ENCODE assay signal across 15 cellular contexts in the genomic region with DNA sequence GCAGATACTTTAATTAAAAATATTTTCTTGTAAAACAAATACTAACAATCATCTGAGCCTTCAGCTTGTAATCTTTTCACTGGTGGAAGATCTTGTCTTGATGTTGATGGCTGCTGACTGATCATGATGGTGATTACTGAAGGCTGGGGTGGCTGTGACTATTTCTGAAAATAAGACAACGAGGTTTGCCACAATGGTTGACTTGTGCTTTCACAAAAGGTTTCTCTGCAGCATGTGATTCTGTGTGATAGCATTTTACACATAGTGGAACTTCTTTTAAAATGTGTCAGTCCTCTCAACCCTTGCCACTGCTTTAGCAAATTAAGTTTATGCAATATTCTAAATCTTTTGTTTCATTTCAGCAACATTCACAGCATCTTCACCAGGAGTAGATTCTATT.
DNase-seq lines count a peak whose midpoint lies in the region; ATAC-seq and TF ChIP-seq lines count a peak whose summit lies in the region.
"Had no signal": no experiment of that assay in that cellular context is flagged by ENCODE, and none has a peak within 500 bp of the region (broad histone marks: within the 10 kb centered on the region; RNA-seq: fewer than 3 reads in every experiment).

No MANE protein-coding gene starts in this region.

- H3K36me3 Mint-ChIP-seq in activated CD8-positive, alpha-beta T cell treated with anti-CD3 and anti-CD28 coated beads for 36 hours (ENCODE audit: low read depth), result no peaks in the 10 kb centered on the region
- H3K36me3 Mint-ChIP-seq in activated CD8-positive, alpha-beta T cell treated with anti-CD3 and anti-CD28 coated beads, Interleukin-2, amount 10 ng/mL, durations not matched to agents 7 days and 5 days (ENCODE audit: low read depth), result no peaks in the 10 kb centered on the region
- no peaks in the 10 kb centered on the region for H3K36me3 Mint-ChIP-seq in activated CD8-positive, alpha-beta memory T cell treated with anti-CD3 and anti-CD28 coated beads, Interleukin-2, amount 10 ng/mL, durations not matched to agents 7 days and 5 days
- H3K36me3 Mint-ChIP-seq: IgD-negative memory B cell had no signal

- POLR2A ChIA-PET in activated CD8-positive, alpha-beta T cell treated with anti-CD3 and anti-CD28 coated beads for 36 hours (lab: Charles Lee), result no interaction called here
- POLR2A ChIA-PET in activated CD8-positive, alpha-beta T cell treated with anti-CD3 and anti-CD28 coated beads, Interleukin-2, amount 10 ng/mL, durations not matched to agents 7 days and 5 days (lab: Charles Lee), result no interaction called here

- no peaks in the 10 kb centered on the region for H3K4me1 Mint-ChIP-seq in activated CD8-positive, alpha-beta T cell treated with anti-CD3 and anti-CD28 coated beads for 36 hours (ENCODE audit: low read depth)
- H3K4me1 Mint-ChIP-seq in activated CD8-positive, alpha-beta T cell treated with anti-CD3 and anti-CD28 coated beads, Interleukin-2, amount 10 ng/mL, durations not matched to agents 7 days and 5 days (ENCODE audit: low read depth), result no peaks in the 10 kb centered on the region
- no peaks in the 10 kb centered on the region for H3K4me1 Mint-ChIP-seq in activated CD8-positive, alpha-beta memory T cell treated with anti-CD3 and anti-CD28 coated beads, Interleukin-2, amount 10 ng/mL, durations not matched to agents 7 days and 5 days
- H3K4me1 Mint-ChIP-seq: IgD-negative memory B cell had no signal

- no peak for DNase-seq in activated CD8-positive, alpha-beta T cell treated with anti-CD3 and anti-CD28 coated beads for 36 hours
- DNase-seq in activated CD8-positive, alpha-beta T cell treated with anti-CD3 and anti-CD28 coated beads, Interleukin-2, amount 10 ng/mL, durations not matched to agents 7 days and 5 days, result no peak
- peak; percentile 13 for DNase-seq in M059J (ENCODE audit: low read depth)
- peak; percentile 18 for DNase-seq in foreskin melanocyte
- DNase-seq in activated CD8-positive, alpha-beta memory T cell treated with anti-CD3 and anti-CD28 coated beads, Interleukin-2, amount 10 ng/mL, durations not matched to agents 7 days and 5 days, result no peak
- DNase-seq in left colon, result no peak
- DNase-seq: AML-193; Caco-2; CD4-positive, alpha-beta T cell; GM23248; HFFc6 had no signal

- H3K4me3 Mint-ChIP-seq in activated CD8-positive, alpha-beta T cell treated with anti-CD3 and anti-CD28 coated beads for 36 hours, result no peak overlapping the region
- no peak overlapping the region for H3K4me3 Mint-ChIP-seq in activated CD8-positive, alpha-beta T cell treated with anti-CD3 and anti-CD28 coated beads, Interleukin-2, amount 10 ng/mL, durations not matched to agents 7 days and 5 days
- no peak overlapping the region for H3K4me3 Mint-ChIP-seq in activated CD8-positive, alpha-beta memory T cell treated with anti-CD3 and anti-CD28 coated beads, Interleukin-2, amount 10 ng/mL, durations not matched to agents 7 days and 5 days
- H3K4me3 Mint-ChIP-seq: CD4-positive, alpha-beta T cell; HFFc6; IgD-negative memory B cell had no signal

- H3K9me3 Mint-ChIP-seq in activated CD8-positive, alpha-beta T cell treated with anti-CD3 and anti-CD28 coated beads for 36 hours, result peaks cover 8% of the 10 kb centered on the region
- H3K9me3 Mint-ChIP-seq in activated CD8-positive, alpha-beta T cell treated with anti-CD3 and anti-CD28 coated beads, Interleukin-2, amount 10 ng/mL, durations not matched to agents 7 days and 5 days (ENCODE audit: insufficient read depth), result no peaks in the 10 kb centered on the region
- H3K9me3 Mint-ChIP-seq in activated CD8-positive, alpha-beta memory T cell treated with anti-CD3 and anti-CD28 coated beads, Interleukin-2, amount 10 ng/mL, durations not matched to agents 7 days and 5 days (ENCODE audit: low read depth), result peaks cover 3% of the 10 kb centered on the region

- CTCF ChIA-PET in activated CD8-positive, alpha-beta T cell treated with anti-CD3 and anti-CD28 coated beads for 36 hours (lab: Charles Lee), result no interaction called here
- CTCF ChIA-PET in activated CD8-positive, alpha-beta T cell treated with anti-CD3 and anti-CD28 coated beads, Interleukin-2, amount 10 ng/mL, durations not matched to agents 7 days and 5 days (lab: Charles Lee), result no interaction called here
- CTCF ChIA-PET in activated CD8-positive, alpha-beta memory T cell treated with anti-CD3 and anti-CD28 coated beads, Interleukin-2, amount 10 ng/mL, durations not matched to agents 7 days and 5 days (lab: Charles Lee), result no interaction called here

- H3K27ac Mint-ChIP-seq in activated CD8-positive, alpha-beta T cell treated with anti-CD3 and anti-CD28 coated beads for 36 hours, result no peak overlapping the region
- H3K27ac Mint-ChIP-seq in activated CD8-positive, alpha-beta T cell treated with anti-CD3 and anti-CD28 coated beads, Interleukin-2, amount 10 ng/mL, durations not matched to agents 7 days and 5 days, result no peak overlapping the region
- H3K27ac Mint-ChIP-seq in activated CD8-positive, alpha-beta memory T cell treated with anti-CD3 and anti-CD28 coated beads, Interleukin-2, amount 10 ng/mL, durations not matched to agents 7 days and 5 days, result no peak overlapping the region
- H3K27ac Mint-ChIP-seq: CD4-positive, alpha-beta T cell; HFFc6; IgD-negative memory B cell had no signal

- no peaks in the 10 kb centered on the region for H3K27me3 Mint-ChIP-seq in activated CD8-positive, alpha-beta T cell treated with anti-CD3 and anti-CD28 coated beads for 36 hours
- no peaks in the 10 kb centered on the region for H3K27me3 Mint-ChIP-seq in activated CD8-positive, alpha-beta T cell treated with anti-CD3 and anti-CD28 coated beads, Interleukin-2, amount 10 ng/mL, durations not matched to agents 7 days and 5 days (ENCODE audit: low read depth)
- no peaks in the 10 kb centered on the region for H3K27me3 Mint-ChIP-seq in activated CD8-positive, alpha-beta memory T cell treated with anti-CD3 and anti-CD28 coated beads, Interleukin-2, amount 10 ng/mL, durations not matched to agents 7 days and 5 days
- H3K27me3 Mint-ChIP-seq: CD4-positive, alpha-beta T cell; IgD-negative memory B cell had no signal

- ATAC-seq in activated CD8-positive, alpha-beta T cell treated with anti-CD3 and anti-CD28 coated beads for 36 hours, result peak; percentile 37
- ATAC-seq in activated CD8-positive, alpha-beta T cell treated with anti-CD3 and anti-CD28 coated beads, Interleukin-2, amount 10 ng/mL, durations not matched to agents 7 days and 5 days, result no peak
- ATAC-seq in HG03457 (IDR thresholded peaks at IDR 0.05; ENCODE audit: unreplicated experiment) (no peak), left colon (no peak)
- no peak for ATAC-seq in activated CD8-positive, alpha-beta memory T cell treated with anti-CD3 and anti-CD28 coated beads, Interleukin-2, amount 10 ng/mL, durations not matched to agents 7 days and 5 days
- ATAC-seq: A549, HCT116 had no signal

- intact Hi-C loops in activated CD8-positive, alpha-beta T cell treated with anti-CD3 and anti-CD28 coated beads for 36 hours (cut with micrococcal nuclease), result no loop called here
- intact Hi-C loops in left colon (cut with DNase I, micrococcal nuclease), result no loop called here

- TF ChIP-seq CTCF in activated CD8-positive, alpha-beta T cell treated with anti-CD3 and anti-CD28 coated beads for 36 hours (IDR thresholded peaks at IDR 0.05), result no peak

Comparison
In these comparisons a context has a peak if more than half of its experiments do, and no peak if none do; other contexts are left out.
1. DNase-seq: peak in M059J (single experiment) and foreskin melanocyte (single experiment); none in activated CD8-positive, alpha-beta T cell treated with anti-CD3 and anti-CD28 coated beads for 36 hours (single experiment), activated CD8-positive, alpha-beta T cell treated with anti-CD3 and anti-CD28 coated beads, Interleukin-2, amount 10 ng/mL, durations not matched to agents 7 days and 5 days (single experiment), activated CD8-positive, alpha-beta memory T cell treated with anti-CD3 and anti-CD28 coated beads, Interleukin-2, amount 10 ng/mL, durations not matched to agents 7 days and 5 days (single experiment) and left colon (0 of 2).